11 cellular contexts compared by ENCODE assay signal in genomic region chr18:23106575-23106974, GRCh38. TPM values are rescaled to one million over a fixed set of nuclear protein-coding genes. Genes with fewer than 3 reads are reported as not detected.
A peak's percentile ranks its signal among the peaks of the same experiment; 100 is the strongest.
DNase-seq lines count a peak whose midpoint lies in the region; ATAC-seq and TF ChIP-seq lines count a peak whose summit lies in the region.
"Had no signal": no experiment of that assay in that cellular context is flagged by ENCODE, and none has a peak within 500 bp of the region (broad histone marks: within the 10 kb centered on the region; RNA-seq: fewer than 3 reads in every experiment).

No MANE protein-coding gene starts in this region.

- H3K36me3 ChIP-seq in SK-N-SH (replicated peaks in 1 of 2; ENCODE audit: control insufficient read depth in 1 of 2, insufficient read depth in 2 of 2, low read length in 1 of 2), result no peaks in the 10 kb centered on the region
- H3K36me3 ChIP-seq in GM23338 (ENCODE audit: insufficient read depth), result no peaks in the 10 kb centered on the region

- H3K9me2 ChIP-seq in SK-N-SH (no peaks in the 10 kb centered on the region), GM23338 (ENCODE audit: insufficient read depth) (peaks cover 2% of the 10 kb centered on the region; the same call in 1 of the 2 replicates)

- H4K20me1 ChIP-seq in SK-N-SH (ENCODE audit: insufficient read depth) (no peaks in the 10 kb centered on the region), GM23338 (replicated peaks; ENCODE audit: insufficient read depth) (no peaks in the 10 kb centered on the region)

- ATAC-seq in GM23338, result no peak
- ATAC-seq in HG03469 (IDR thresholded peaks at IDR 0.05; ENCODE audit: unreplicated experiment), result no peak
- ATAC-seq: stimulated activated effector memory CD8-positive, alpha-beta T cell treated with anti-CD3 and anti-CD28 coated beads, Interleukin-12 subunit alpha, Interleukin-12 subunit beta, amount 100 ng/mL, for 72 hours had no signal

- peak; percentile 55 for DNase-seq in HEK293T (ENCODE audit: extremely low spot score)
- no peak for DNase-seq in SK-N-SH
- DNase-seq in fibroblast of pulmonary artery (ENCODE audit: low read depth), result peak; percentile 77
- DNase-seq in smooth muscle cell of the brain vasculature (ENCODE audit: low read depth, low spot score), result peak; percentile 50
- no peak for DNase-seq in GM23338 (ENCODE audit: low spot score)
- no peak for DNase-seq in NCI-H1417 treated with DMSO at 0.1 percent for 48 hours (lab: John Stamatoyannopoulos, UW)
- DNase-seq in NCI-H748 (lab: John Stamatoyannopoulos, UW; ENCODE audit: unreplicated experiment), result no peak
- DNase-seq: SHP77 had no signal

- no peaks in the 10 kb centered on the region for H3K9me3 ChIP-seq in SK-N-SH

- no peak overlapping the region for H2AFZ ChIP-seq in SK-N-SH (ENCODE audit: low read depth)
- no peak overlapping the region for H2AFZ ChIP-seq in GM23338

- no peak overlapping the region for H3K4me3 Mint-ChIP-seq in GM23338
- H3K4me3 Mint-ChIP-seq: brain; stimulated activated effector memory CD8-positive, alpha-beta T cell treated with anti-CD3 and anti-CD28 coated beads, Interleukin-12 subunit alpha, Interleukin-12 subunit beta, amount 100 ng/mL, for 72 hours had no signal

- CTCF ChIA-PET in HEK293T (lab: Yijun Ruan, JAX) (interaction anchor here (1.1 kb wide), 1 partner anchor 101 kb away, joined by 3 read pairs; no protein-coding TSS in a partner anchor), SK-N-SH (lab: Yijun Ruan, JAX) (interaction anchor here (1.1 to 1.4 kb wide), 2 partner anchors 24 to 25 kb away, joined by 3 to 4 read pairs; no protein-coding TSS in a partner anchor)

- peaks cover 8% of the 10 kb centered on the region for H3K27me3 Mint-ChIP-seq in GM23338 (ENCODE audit: insufficient read depth, low read depth, poor library complexity)

- POLR2A ChIA-PET in HEK293T (lab: Yijun Ruan, JAX), result interaction anchor here (1.1 to 1.7 kb wide), 2 partner anchors 20 to 28 kb away, joined by 3 to 5 read pairs; no protein-coding TSS in a partner anchor
- POLR2A ChIA-PET in SK-N-SH (lab: Yijun Ruan, JAX), result no interaction called here

- no peaks in the 10 kb centered on the region; the same call in 2 of the 3 replicates for H3K9me3 Mint-ChIP-seq in GM23338
- H3K9me3 Mint-ChIP-seq: stimulated activated effector memory CD8-positive, alpha-beta T cell treated with anti-CD3 and anti-CD28 coated beads, Interleukin-12 subunit alpha, Interleukin-12 subunit beta, amount 100 ng/mL, for 72 hours had no signal

- peaks cover 26% of the 10 kb centered on the region for H3F3A ChIP-seq in SK-N-SH (replicated peaks; ENCODE audit: insufficient read depth)
- H3F3A ChIP-seq in GM23338 (replicated peaks; ENCODE audit: low read depth), result no peaks in the 10 kb centered on the region

- no peak for TF ChIP-seq RAD21 in SK-N-SH (IDR thresholded peaks at IDR 0.05; ENCODE audit: low read length)

- no peaks in the 10 kb centered on the region for H3K36me3 Mint-ChIP-seq in GM23338 (ENCODE audit: low read depth)
- H3K36me3 Mint-ChIP-seq: brain; stimulated activated effector memory CD8-positive, alpha-beta T cell treated with anti-CD3 and anti-CD28 coated beads, Interleukin-12 subunit alpha, Interleukin-12 subunit beta, amount 100 ng/mL, for 72 hours had no signal

- peak in 1 of 2 experiments; percentile 73; a peak in 1 of 4 replicates for TF ChIP-seq EP300 in SK-N-SH (IDR thresholded peaks at IDR 0.05; ENCODE audit: borderline replicate concordance in 1 of 2, low read depth in 1 of 2, low read length in 1 of 2)

- 17% methylated on average over 6 of the region's 6 CpGs for WGBS in SK-N-SH (ENCODE audit: low lambda C conversion rate)

- no peak overlapping the region for H3K27ac Mint-ChIP-seq in GM23338
- H3K27ac Mint-ChIP-seq: stimulated activated effector memory CD8-positive, alpha-beta T cell treated with anti-CD3 and anti-CD28 coated beads, Interleukin-12 subunit alpha, Interleukin-12 subunit beta, amount 100 ng/mL, for 72 hours had no signal

- H3K79me2 ChIP-seq in SK-N-SH (ENCODE audit: insufficient read depth) (no peaks in the 10 kb centered on the region), GM23338 (replicated peaks; ENCODE audit: insufficient read depth) (no peaks in the 10 kb centered on the region)

- TF ChIP-seq CTCF in SK-N-SH (IDR thresholded peaks at IDR 0.05) (no peak), fibroblast of pulmonary artery (IDR thresholded peaks at IDR 0.05; ENCODE audit: low read length, missing control alignments) (no peak), GM23338 (conservative IDR thresholded peaks at IDR 0.05; ENCODE audit: low read depth in 2 of 2) (no peak)

- peak overlapping the region; percentile 23; the same call in 1 of the 2 replicates for H3K4me2 ChIP-seq in SK-N-SH
- no peak overlapping the region for H3K4me2 ChIP-seq in GM23338

- H3K27ac ChIP-seq in SK-N-SH (ENCODE audit: low read depth in 2 of 2, low read length in 1 of 2) (peak overlapping the region in 1 of 2 experiments; percentile 75; a peak in 2 of 4 replicates), GM23338 (ENCODE audit: low read depth) (no peak overlapping the region)

- H3K4me3 ChIP-seq in SK-N-SH (ENCODE audit: low read depth in 2 of 2, low read length in 1 of 2) (no peak overlapping the region), fibroblast of pulmonary artery (replicated peaks; ENCODE audit: low read depth, low read length) (no peak overlapping the region), GM23338 (no peak overlapping the region)

- H3K9ac ChIP-seq in SK-N-SH, result peak overlapping the region; percentile 15; the same call in 1 of the 2 replicates

- H3K4me1 ChIP-seq in SK-N-SH (ENCODE audit: control insufficient read depth in 1 of 2, insufficient read depth in 2 of 2, low read depth in 1 of 2, low read length in 1 of 2) (peaks cover 0 to 22% of the 10 kb centered on the region in 2 experiments; a peak in 1 of 4 replicates), GM23338 (ENCODE audit: insufficient read depth) (no peaks in the 10 kb centered on the region)

- H3K4me1 Mint-ChIP-seq in GM23338, result peaks cover 12% of the 10 kb centered on the region
- H3K4me1 Mint-ChIP-seq: stimulated activated effector memory CD8-positive, alpha-beta T cell treated with anti-CD3 and anti-CD28 coated beads, Interleukin-12 subunit alpha, Interleukin-12 subunit beta, amount 100 ng/mL, for 72 hours had no signal

- H3K27me3 ChIP-seq in SK-N-SH (ENCODE audit: insufficient read depth) (no peaks in the 10 kb centered on the region), GM23338 (ENCODE audit: insufficient read depth) (no peaks in the 10 kb centered on the region)

TF ChIP-seq in HEK293T, 16 proteins besides CTCF, POLR2A, EP300 and RAD21:
- TF ChIP-seq HDGF (IDR thresholded peaks at IDR 0.05; ENCODE audit: borderline replicate concordance) (no peak), PKNOX1 (IDR thresholded peaks at IDR 0.05) (peak; percentile 60; the same call in 1 of the 2 replicates)

TF ChIP-seq in SK-N-SH, 30 proteins besides CTCF, POLR2A, EP300 and RAD21 (continues in another document):
- 0 out of 2 replicates have a peak, but pooled peaks have one; percentile 10 for TF ChIP-seq TEAD4 (IDR thresholded peaks at IDR 0.05; ENCODE audit: borderline replicate concordance, insufficient read depth)
- no peak for TF ChIP-seq USF1 (IDR thresholded peaks at IDR 0.05; ENCODE audit: borderline replicate concordance, low read depth)
- TF ChIP-seq POLR2AphosphoS5 (IDR thresholded peaks at IDR 0.05; ENCODE audit: low read depth, low read length), result 0 out of 2 replicates have a peak, but pooled peaks have one; percentile 38
- TF ChIP-seq GABPA (IDR thresholded peaks at IDR 0.05; ENCODE audit: low read depth), result no peak
- TF ChIP-seq MEF2A (IDR thresholded peaks at IDR 0.05; ENCODE audit: borderline replicate concordance, low read depth), result no peak
- TF ChIP-seq GATA2 (CRISPR knock-in tag; IDR thresholded peaks at IDR 0.05), result no peak
- TF ChIP-seq FOXM1 (IDR thresholded peaks at IDR 0.05; ENCODE audit: low read depth), result no peak
- TF ChIP-seq TCF12 (IDR thresholded peaks at IDR 0.05), result peak; percentile 90
- TF ChIP-seq NFIC (IDR thresholded peaks at IDR 0.05; ENCODE audit: borderline replicate concordance), result peak; percentile 64
- TF ChIP-seq TAF1 (IDR thresholded peaks at IDR 0.05; ENCODE audit: borderline replicate concordance, low read depth, low read length), result no peak

TF ChIP-seq in GM23338, 12 proteins besides CTCF, POLR2A, EP300 and RAD21 (continues in another document):
- TF ChIP-seq ETS1 (IDR thresholded peaks at IDR 0.05) (no peak), ZNF114 (CRISPR knock-in tag; IDR thresholded peaks at IDR 0.05) (no peak), POLR2AphosphoS5 (IDR thresholded peaks at IDR 0.05; ENCODE audit: low read depth) (no peak), STAT1 (IDR thresholded peaks at IDR 0.05; ENCODE audit: unreplicated experiment) (no peak), EZH2phosphoT487 (IDR thresholded peaks at IDR 0.05; ENCODE audit: unreplicated experiment) (no peak), JUNB (IDR thresholded peaks at IDR 0.05; ENCODE audit: unreplicated experiment) (no peak), EZH2 (IDR thresholded peaks at IDR 0.05; ENCODE audit: low read depth, unreplicated experiment) (no peak), CREB1 (CRISPR knock-in tag; IDR thresholded peaks at IDR 0.05; ENCODE audit: low read depth) (no peak)

RNA-seq across cellular contexts. Expression of gene CABLES1, which starts 28.7 kb away (rescaled TPM):
- polyA plus RNA-seq in SK-N-SH (2012; rRNA removed), result 1.8 and 2.2 TPM in 2 replicates
- polyA plus RNA-seq in SK-N-SH (2012; cell fraction: cytosol; rRNA removed), result 1.9 and 2.4 TPM in 2 replicates
- polyA plus RNA-seq in SK-N-SH (2012; cell fraction: nucleus; rRNA removed), result 3.0 and 3.1 TPM in 2 replicates
- 8.8 and 12.4 TPM in 2 replicates for total RNA-seq in GM23338 (2014; rRNA removed; shearing (Covaris generic))
- polyA plus RNA-seq in GM23338 (2016; fragmentation: Nextera tagmentation; extraction: Ambion mirVana), result 2.6 and 3.4 TPM in 2 replicates

Comparison
In these comparisons a context has a peak if more than half of its experiments do, and no peak if none do; other contexts are left out.
1. DNase-seq: peak in HEK293T (single experiment), fibroblast of pulmonary artery (single experiment) and smooth muscle cell of the brain vasculature (single experiment); none in SK-N-SH (single experiment), GM23338 (single experiment), NCI-H1417 treated with DMSO at 0.1 percent for 48 hours (single experiment) and NCI-H748 (single experiment).